Comparison of ENCODE assay signal across 19 cellular contexts in the genomic region with DNA sequence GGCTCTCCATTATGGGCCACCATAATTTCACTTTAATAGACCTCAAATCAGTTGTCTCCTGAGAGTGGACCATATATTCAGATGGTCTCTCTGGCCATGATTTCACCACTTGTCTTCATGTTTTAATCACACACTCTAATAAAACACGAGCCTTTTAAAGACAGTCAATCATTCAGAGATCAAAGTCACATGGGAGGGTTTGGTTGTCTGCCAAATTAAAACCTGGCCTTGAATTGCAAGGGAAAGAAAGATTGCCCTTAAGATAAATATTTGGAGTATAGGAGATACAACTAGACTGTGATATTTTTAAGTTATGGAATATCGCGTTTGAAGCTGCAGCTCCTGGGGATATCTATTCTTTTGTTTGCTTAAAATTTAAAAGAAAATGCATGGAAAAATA.
DNase-seq lines count a peak whose midpoint lies in the region; ATAC-seq and TF ChIP-seq lines count a peak whose summit lies in the region.
"Had no signal": no experiment of that assay in that cellular context is flagged by ENCODE, and none has a peak within 500 bp of the region (broad histone marks: within the 10 kb centered on the region; RNA-seq: fewer than 3 reads in every experiment).

No MANE protein-coding gene starts in this region.

- 26 to 30% (median 28%) methylated on average over 3 of the region's 3 CpGs for WGBS in adrenal gland, 4 donors
- WGBS in body of pancreas, 2 donors = 8 to 14% methylated on average over 3 of the region's 3 CpGs

- H3K4me1 ChIP-seq in adrenal gland (replicated peaks in 1 of 2) = no peaks in the 10 kb centered on the region
- H3K4me1 ChIP-seq in mucosa of descending colon (ENCODE audit: low read depth) = no peaks in the 10 kb centered on the region
- no peaks in the 10 kb centered on the region for H3K4me1 ChIP-seq in body of pancreas
- H3K4me1 ChIP-seq: BE2C; BLaER1 treated with 17β-estradiol and CSF1 and Interleukin-3, amounts not matched to agents 10 nM and 100 nM; HAP-1 had no signal

- DNase-seq in DMS 273 (lab: John Stamatoyannopoulos, UW; ENCODE audit: unreplicated experiment) = peak; percentile 34
- DNase-seq in DMS 273 treated with DMSO at 0.1 percent for 48 hours (lab: John Stamatoyannopoulos, UW) = no peak
- DNase-seq in NCI-H1105 (lab: John Stamatoyannopoulos, UW) = peak; percentile 4
- DNase-seq in adrenal gland = peak; percentile 19 to 52 (median 32)
- DNase-seq in mucosa of descending colon = peak in 1 of 3 donors; percentile 65
- no peak for DNase-seq in KG1 (lab: John Stamatoyannopoulos, UW)
- DNase-seq in body of pancreas = no peak
- DNase-seq: AML-193; BE2C; CD4-positive, alpha-beta T cell; CD8-positive, alpha-beta memory T cell; DMS153; DND-41; GOT3; HFFc6 had no signal

- ATAC-seq in mucosa of descending colon (peak; percentile 18), body of pancreas (no peak)
- ATAC-seq in activated CD4-positive, CD25-positive, alpha-beta regulatory T cell treated with anti-CD3 and anti-CD28 coated beads, Interleukin-2, amount 50 U/mL, for 24 hours = no peak

- no peaks in the 10 kb centered on the region for H3K36me3 ChIP-seq in adrenal gland (replicated peaks in 1 of 2)
- no peaks in the 10 kb centered on the region for H3K36me3 ChIP-seq in mucosa of descending colon (ENCODE audit: low read depth)
- no peaks in the 10 kb centered on the region for H3K36me3 ChIP-seq in body of pancreas (replicated peaks in 1 of 2; ENCODE audit: insufficient read depth in 1 of 2, low read depth in 2 of 2)
- H3K36me3 ChIP-seq: BE2C; BLaER1 treated with 17β-estradiol and CSF1 and Interleukin-3, amounts not matched to agents 10 nM and 100 nM; HAP-1 had no signal

- H3K27ac ChIP-seq in adrenal gland (no peak overlapping the region), body of pancreas (no peak overlapping the region)
- H3K27ac ChIP-seq: 22Rv1; BLaER1 treated with 17β-estradiol and CSF1 and Interleukin-3, amounts not matched to agents 10 nM and 100 nM had no signal

- intact Hi-C loops in adrenal gland (cut with DNase I) = no loop called here
- intact Hi-C loops in mucosa of descending colon (cut with DNase I, micrococcal nuclease) = no loop called here
- intact Hi-C loops in body of pancreas (cut with DNase I) = no loop called here

- H3K9me3 ChIP-seq in adrenal gland (replicated peaks in 1 of 3) (no peaks in the 10 kb centered on the region), mucosa of descending colon (no peaks in the 10 kb centered on the region), body of pancreas (no peaks in the 10 kb centered on the region)
- H3K9me3 ChIP-seq: BE2C; BLaER1 treated with 17β-estradiol and CSF1 and Interleukin-3, amounts not matched to agents 10 nM and 100 nM; HAP-1 had no signal

- TF ChIP-seq POLR2A in adrenal gland (IDR thresholded peaks at IDR 0.05) (no peak), body of pancreas (IDR thresholded peaks at IDR 0.05) (no peak)

- H3K4me3 ChIP-seq in adrenal gland (no peak overlapping the region), mucosa of descending colon (no peak overlapping the region), body of pancreas (no peak overlapping the region)
- H3K4me3 ChIP-seq: BLaER1 treated with 17β-estradiol and CSF1 and Interleukin-3, amounts not matched to agents 10 nM and 100 nM; HAP-1 had no signal

- H3K27me3 ChIP-seq in adrenal gland = no peaks in the 10 kb centered on the region
- no peaks in the 10 kb centered on the region for H3K27me3 ChIP-seq in body of pancreas
- H3K27me3 ChIP-seq: BE2C; BLaER1 treated with 17β-estradiol and CSF1 and Interleukin-3, amounts not matched to agents 10 nM and 100 nM had no signal

- TF ChIP-seq CTCF in adrenal gland (IDR thresholded peaks at IDR 0.05) (no peak), mucosa of descending colon (IDR thresholded peaks at IDR 0.05) (no peak), body of pancreas (IDR thresholded peaks at IDR 0.05) (no peak)

Comparison
In these comparisons a context has a peak if more than half of its experiments do, and no peak if none do; other contexts are left out.
1. DNase-seq: peak in DMS 273 (single experiment), NCI-H1105 (single experiment) and adrenal gland (7 of 7); none in DMS 273 treated with DMSO at 0.1 percent for 48 hours (single experiment), KG1 (single experiment) and body of pancreas (0 of 4).